In the genomic region with DNA sequence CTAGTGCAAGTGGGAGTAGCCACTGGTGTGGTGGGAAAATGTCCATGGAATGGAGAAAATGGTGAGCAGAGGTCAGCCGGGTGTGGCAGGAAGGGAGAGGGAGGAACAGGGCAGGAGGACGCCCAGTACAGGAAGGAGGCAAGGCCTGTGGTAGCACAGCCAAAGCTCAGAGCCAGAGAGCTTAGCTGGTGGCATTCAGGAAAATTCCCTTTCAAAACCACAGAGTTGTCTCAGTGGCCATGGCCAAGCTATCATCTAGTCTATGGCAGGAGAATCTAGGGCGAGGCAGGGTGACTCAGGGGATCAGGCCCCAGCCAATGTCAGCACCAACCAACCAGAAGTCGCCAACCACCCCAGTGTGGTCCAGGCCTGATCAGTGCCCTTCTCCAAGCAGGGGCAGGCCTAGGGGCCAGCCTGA, we compare ENCODE assay signal across 1 cellular context.
TF ChIP-seq lines count a peak whose summit lies in the region.

No MANE protein-coding gene starts in this region.

TF ChIP-seq in IMR-90, 13 proteins besides CTCF, POLR2A, EP300 and RAD21 (continued from another document):
- TF ChIP-seq, protein P1, sequence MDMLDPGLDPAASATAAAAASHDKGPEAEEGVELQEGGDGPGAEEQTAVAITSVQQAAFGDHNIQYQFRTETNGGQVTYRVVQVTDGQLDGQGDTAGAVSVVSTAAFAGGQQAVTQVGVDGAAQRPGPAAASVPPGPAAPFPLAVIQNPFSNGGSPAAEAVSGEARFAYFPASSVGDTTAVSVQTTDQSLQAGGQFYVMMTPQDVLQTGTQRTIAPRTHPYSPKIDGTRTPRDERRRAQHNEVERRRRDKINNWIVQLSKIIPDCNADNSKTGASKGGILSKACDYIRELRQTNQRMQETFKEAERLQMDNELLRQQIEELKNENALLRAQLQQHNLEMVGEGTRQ (IDR thresholded peaks at IDR 0.05; ENCODE audit: low read depth, low read length): no peak
- no peak for TF ChIP-seq CEBPB (IDR thresholded peaks at IDR 0.05; ENCODE audit: low read depth, low read length)
- TF ChIP-seq RCOR1 (IDR thresholded peaks at IDR 0.05; ENCODE audit: insufficient replicate concordance, low read length): no peak
- no peak for TF ChIP-seq BHLHE40 (IDR thresholded peaks at IDR 0.05; ENCODE audit: low read depth, low read length)
- TF ChIP-seq MAFK (IDR thresholded peaks at IDR 0.05; ENCODE audit: low read depth, low read length): no peak
- TF ChIP-seq SMC3 (IDR thresholded peaks at IDR 0.05; ENCODE audit: low read depth, low read length): no peak
- TF ChIP-seq MAZ (IDR thresholded peaks at IDR 0.05; ENCODE audit: borderline replicate concordance, low read depth, low read length): no peak
- no peak for TF ChIP-seq MXI1 (IDR thresholded peaks at IDR 0.05; ENCODE audit: borderline replicate concordance, low read depth, low read length)
- no peak for TF ChIP-seq RFX5 (IDR thresholded peaks at IDR 0.05; ENCODE audit: low read depth, low read length)
- TF ChIP-seq NFE2L2 (IDR thresholded peaks at IDR 0.05; ENCODE audit: low read depth, low read length): no peak
- no peak for TF ChIP-seq FOS (IDR thresholded peaks at IDR 0.05; ENCODE audit: low read depth, low read length)
